1 cellular context compared by ENCODE assay signal in genomic region chr2:178072383-178073301, GRCh38.
A peak's percentile ranks its signal among the peaks of the same experiment; 100 is the strongest.
TF ChIP-seq lines count a peak whose summit lies in the region.

TSS of gene PDE11A (minus strand) at chr2:178072777. CDS start at chr2:178072437, 340 bp downstream.

TF ChIP-seq in HepG2, 621 proteins besides CTCF, POLR2A, EP300 and RAD21 (continued from another document and continues in another):
- 0 out of 2 replicates have a peak, but pooled peaks have one; percentile 17 for TF ChIP-seq ZNF512B (CRISPR knock-in tag; IDR thresholded peaks at IDR 0.05; ENCODE audit: borderline replicate concordance)
- TF ChIP-seq ZNF672 (CRISPR knock-in tag; IDR thresholded peaks at IDR 0.05) = no peak; the same call in 1 of the 2 replicates
- TF ChIP-seq ZZZ3 (CRISPR knock-in tag; IDR thresholded peaks at IDR 0.05; ENCODE audit: borderline replicate concordance) = 0 out of 2 replicates have a peak, but pooled peaks have one; percentile 54
- peak; percentile 63; the same call in 1 of the 2 replicates for TF ChIP-seq RXRB (CRISPR knock-in tag; IDR thresholded peaks at IDR 0.05; ENCODE audit: borderline replicate concordance)
- TF ChIP-seq SP4 (CRISPR knock-in tag; IDR thresholded peaks at IDR 0.05) = 0 out of 2 replicates have a peak, but pooled peaks have one; percentile 45
- TF ChIP-seq PHF5A (CRISPR knock-in tag; IDR thresholded peaks at IDR 0.05; ENCODE audit: low read depth, unreplicated experiment) = no peak
- peak; percentile 37; the same call in 1 of the 2 replicates for TF ChIP-seq ZBTB2 (CRISPR knock-in tag; IDR thresholded peaks at IDR 0.05; ENCODE audit: low read depth)
- no peak for TF ChIP-seq ZNF577 (CRISPR knock-in tag; IDR thresholded peaks at IDR 0.05; ENCODE audit: borderline replicate concordance, low read depth)
- TF ChIP-seq, protein P1, sequence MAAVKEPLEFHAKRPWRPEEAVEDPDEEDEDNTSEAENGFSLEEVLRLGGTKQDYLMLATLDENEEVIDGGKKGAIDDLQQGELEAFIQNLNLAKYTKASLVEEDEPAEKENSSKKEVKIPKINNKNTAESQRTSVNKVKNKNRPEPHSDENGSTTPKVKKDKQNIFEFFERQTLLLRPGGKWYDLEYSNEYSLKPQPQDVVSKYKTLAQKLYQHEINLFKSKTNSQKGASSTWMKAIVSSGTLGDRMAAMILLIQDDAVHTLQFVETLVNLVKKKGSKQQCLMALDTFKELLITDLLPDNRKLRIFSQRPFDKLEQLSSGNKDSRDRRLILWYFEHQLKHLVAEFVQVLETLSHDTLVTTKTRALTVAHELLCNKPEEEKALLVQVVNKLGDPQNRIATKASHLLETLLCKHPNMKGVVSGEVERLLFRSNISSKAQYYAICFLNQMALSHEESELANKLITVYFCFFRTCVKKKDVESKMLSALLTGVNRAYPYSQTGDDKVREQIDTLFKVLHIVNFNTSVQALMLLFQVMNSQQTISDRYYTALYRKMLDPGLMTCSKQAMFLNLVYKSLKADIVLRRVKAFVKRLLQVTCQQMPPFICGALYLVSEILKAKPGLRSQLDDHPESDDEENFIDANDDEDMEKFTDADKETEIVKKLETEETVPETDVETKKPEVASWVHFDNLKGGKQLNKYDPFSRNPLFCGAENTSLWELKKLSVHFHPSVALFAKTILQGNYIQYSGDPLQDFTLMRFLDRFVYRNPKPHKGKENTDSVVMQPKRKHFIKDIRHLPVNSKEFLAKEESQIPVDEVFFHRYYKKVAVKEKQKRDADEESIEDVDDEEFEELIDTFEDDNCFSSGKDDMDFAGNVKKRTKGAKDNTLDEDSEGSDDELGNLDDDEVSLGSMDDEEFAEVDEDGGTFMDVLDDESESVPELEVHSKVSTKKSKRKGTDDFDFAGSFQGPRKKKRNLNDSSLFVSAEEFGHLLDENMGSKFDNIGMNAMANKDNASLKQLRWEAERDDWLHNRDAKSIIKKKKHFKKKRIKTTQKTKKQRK (IDR thresholded peaks at IDR 0.05; ENCODE audit: low read length) = no peak
- TF ChIP-seq, protein P2, sequence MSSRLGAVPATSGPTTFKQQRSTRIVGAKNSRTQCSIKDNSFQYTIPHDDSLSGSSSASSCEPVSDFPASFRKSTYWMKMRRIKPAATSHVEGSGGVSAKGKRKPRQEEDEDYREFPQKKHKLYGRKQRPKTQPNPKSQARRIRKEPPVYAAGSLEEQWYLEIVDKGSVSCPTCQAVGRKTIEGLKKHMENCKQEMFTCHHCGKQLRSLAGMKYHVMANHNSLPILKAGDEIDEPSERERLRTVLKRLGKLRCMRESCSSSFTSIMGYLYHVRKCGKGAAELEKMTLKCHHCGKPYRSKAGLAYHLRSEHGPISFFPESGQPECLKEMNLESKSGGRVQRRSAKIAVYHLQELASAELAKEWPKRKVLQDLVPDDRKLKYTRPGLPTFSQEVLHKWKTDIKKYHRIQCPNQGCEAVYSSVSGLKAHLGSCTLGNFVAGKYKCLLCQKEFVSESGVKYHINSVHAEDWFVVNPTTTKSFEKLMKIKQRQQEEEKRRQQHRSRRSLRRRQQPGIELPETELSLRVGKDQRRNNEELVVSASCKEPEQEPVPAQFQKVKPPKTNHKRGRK (CRISPR knock-in tag; IDR thresholded peaks at IDR 0.05) = no peak
- TF ChIP-seq, protein P3, sequence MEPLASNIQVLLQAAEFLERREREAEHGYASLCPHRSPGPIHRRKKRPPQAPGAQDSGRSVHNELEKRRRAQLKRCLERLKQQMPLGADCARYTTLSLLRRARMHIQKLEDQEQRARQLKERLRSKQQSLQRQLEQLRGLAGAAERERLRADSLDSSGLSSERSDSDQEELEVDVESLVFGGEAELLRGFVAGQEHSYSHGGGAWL (CRISPR knock-in tag; IDR thresholded peaks at IDR 0.05) = peak; percentile 41; the same call in 1 of the 2 replicates
- TF ChIP-seq SOX6 (IDR thresholded peaks at IDR 0.05) = no peak
- peak; percentile 58 for TF ChIP-seq SOX6 (CRISPR knock-in tag; IDR thresholded peaks at IDR 0.05)
- no peak for TF ChIP-seq RBAK (CRISPR knock-in tag; IDR thresholded peaks at IDR 0.05)
- no peak for TF ChIP-seq ZMAT5 (CRISPR knock-in tag; IDR thresholded peaks at IDR 0.05; ENCODE audit: borderline replicate concordance, low read depth)
- peak; percentile 55 for TF ChIP-seq AGO1 (IDR thresholded peaks at IDR 0.05; ENCODE audit: low read depth, low read length, poor library complexity, severe bottlenecking)
- peak; percentile 82; the same call in 1 of the 2 replicates for TF ChIP-seq ZNF598 (CRISPR knock-in tag; IDR thresholded peaks at IDR 0.05; ENCODE audit: borderline replicate concordance)
- TF ChIP-seq, protein P4, sequence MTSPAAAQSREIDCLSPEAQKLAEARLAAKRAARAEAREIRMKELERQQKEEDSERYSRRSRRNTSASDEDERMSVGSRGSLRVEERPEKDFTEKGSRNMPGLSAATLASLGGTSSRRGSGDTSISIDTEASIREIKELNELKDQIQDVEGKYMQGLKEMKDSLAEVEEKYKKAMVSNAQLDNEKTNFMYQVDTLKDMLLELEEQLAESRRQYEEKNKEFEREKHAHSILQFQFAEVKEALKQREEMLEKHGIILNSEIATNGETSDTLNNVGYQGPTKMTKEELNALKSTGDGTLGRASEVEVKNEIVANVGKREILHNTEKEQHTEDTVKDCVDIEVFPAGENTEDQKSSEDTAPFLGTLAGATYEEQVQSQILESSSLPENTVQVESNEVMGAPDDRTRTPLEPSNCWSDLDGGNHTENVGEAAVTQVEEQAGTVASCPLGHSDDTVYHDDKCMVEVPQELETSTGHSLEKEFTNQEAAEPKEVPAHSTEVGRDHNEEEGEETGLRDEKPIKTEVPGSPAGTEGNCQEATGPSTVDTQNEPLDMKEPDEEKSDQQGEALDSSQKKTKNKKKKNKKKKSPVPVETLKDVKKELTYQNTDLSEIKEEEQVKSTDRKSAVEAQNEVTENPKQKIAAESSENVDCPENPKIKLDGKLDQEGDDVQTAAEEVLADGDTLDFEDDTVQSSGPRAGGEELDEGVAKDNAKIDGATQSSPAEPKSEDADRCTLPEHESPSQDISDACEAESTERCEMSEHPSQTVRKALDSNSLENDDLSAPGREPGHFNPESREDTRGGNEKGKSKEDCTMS (CRISPR knock-in tag; conservative IDR thresholded peaks at IDR 0.05) = no peak
- 0 out of 2 replicates have a peak, but pooled peaks have one; percentile 63 for TF ChIP-seq TOPORS (CRISPR knock-in tag; IDR thresholded peaks at IDR 0.05)
- TF ChIP-seq ZNF121 (CRISPR knock-in tag; IDR thresholded peaks at IDR 0.05) = peak; percentile 71; the same call in 1 of the 2 replicates
- TF ChIP-seq ZNF329 (CRISPR knock-in tag; IDR thresholded peaks at IDR 0.05; ENCODE audit: low read depth) = 0 out of 2 replicates have a peak, but pooled peaks have one; percentile 17
- TF ChIP-seq POLR2AphosphoS5 (IDR thresholded peaks at IDR 0.05; ENCODE audit: low read depth, low read length) = peak; percentile 84
- no peak for TF ChIP-seq NCOA5 (CRISPR knock-in tag; IDR thresholded peaks at IDR 0.05)
- TF ChIP-seq ZNF280B (CRISPR knock-in tag; IDR thresholded peaks at IDR 0.05; ENCODE audit: borderline replicate concordance) = peak; percentile 78; the same call in 1 of the 2 replicates
- TF ChIP-seq ZFP90 (CRISPR knock-in tag; IDR thresholded peaks at IDR 0.05; ENCODE audit: borderline replicate concordance) = peak; percentile 55; the same call in 1 of the 2 replicates
- no peak for TF ChIP-seq JUND (CRISPR knock-in tag; IDR thresholded peaks at IDR 0.05)
- no peak for TF ChIP-seq ZNF234 (CRISPR knock-in tag; conservative IDR thresholded peaks at IDR 0.05)
- TF ChIP-seq ZNF12 (CRISPR knock-in tag; IDR thresholded peaks at IDR 0.05) = peak; percentile 89
- TF ChIP-seq MXD1 (CRISPR knock-in tag; IDR thresholded peaks at IDR 0.05) = no peak
- peak; percentile 83 for TF ChIP-seq PAXIP1 (CRISPR knock-in tag; conservative IDR thresholded peaks at IDR 0.05)
- no peak for TF ChIP-seq ZC3H4 (CRISPR knock-in tag; IDR thresholded peaks at IDR 0.05; ENCODE audit: borderline replicate concordance)
- peak; percentile 86 for TF ChIP-seq ZNF230 (CRISPR knock-in tag; IDR thresholded peaks at IDR 0.05)
- TF ChIP-seq TEF (CRISPR knock-in tag; IDR thresholded peaks at IDR 0.05) = 0 out of 2 replicates have a peak, but pooled peaks have one; percentile 17
